1 cellular context compared by ENCODE assay signal in the genomic region with DNA sequence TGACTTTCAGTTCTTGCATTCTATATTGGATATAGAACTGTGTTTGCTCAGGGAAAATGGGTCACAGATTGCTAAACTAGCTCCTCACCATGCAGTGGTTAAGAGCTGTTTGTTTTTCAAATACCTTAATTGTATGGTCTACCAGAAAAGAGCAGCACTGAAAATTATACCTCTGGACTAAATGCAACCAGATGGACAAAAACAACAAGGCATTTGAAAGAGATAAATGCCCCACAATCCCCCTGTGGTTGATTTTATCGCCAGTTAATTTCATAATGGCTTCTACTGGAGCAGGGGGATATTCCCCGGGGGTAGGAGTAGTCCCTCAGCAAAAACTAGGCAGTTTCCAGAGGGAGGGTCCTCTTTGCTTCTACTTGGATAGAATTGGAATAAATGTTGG.
TF ChIP-seq lines count a peak whose summit lies in the region.

No MANE protein-coding gene starts in this region.

TF ChIP-seq in IMR-90, 13 proteins besides CTCF, POLR2A, EP300 and RAD21:
- TF ChIP-seq CEBPB (IDR thresholded peaks at IDR 0.05; ENCODE audit: low read depth, low read length) (no peak), SMC3 (IDR thresholded peaks at IDR 0.05; ENCODE audit: low read depth, low read length) (no peak), RCOR1 (IDR thresholded peaks at IDR 0.05; ENCODE audit: insufficient replicate concordance, low read length) (no peak), CHD1 (IDR thresholded peaks at IDR 0.05; ENCODE audit: low read depth, low read length) (no peak), NFE2L2 (IDR thresholded peaks at IDR 0.05; ENCODE audit: low read depth, low read length) (no peak), MXI1 (IDR thresholded peaks at IDR 0.05; ENCODE audit: borderline replicate concordance, low read depth, low read length) (no peak), MAZ (IDR thresholded peaks at IDR 0.05; ENCODE audit: borderline replicate concordance, low read depth, low read length) (no peak), RFX5 (IDR thresholded peaks at IDR 0.05; ENCODE audit: low read depth, low read length) (no peak), BHLHE40 (IDR thresholded peaks at IDR 0.05; ENCODE audit: low read depth, low read length) (no peak), MAFK (IDR thresholded peaks at IDR 0.05; ENCODE audit: low read depth, low read length) (no peak), FOS (IDR thresholded peaks at IDR 0.05; ENCODE audit: low read depth, low read length) (no peak)
- TF ChIP-seq, protein P1, sequence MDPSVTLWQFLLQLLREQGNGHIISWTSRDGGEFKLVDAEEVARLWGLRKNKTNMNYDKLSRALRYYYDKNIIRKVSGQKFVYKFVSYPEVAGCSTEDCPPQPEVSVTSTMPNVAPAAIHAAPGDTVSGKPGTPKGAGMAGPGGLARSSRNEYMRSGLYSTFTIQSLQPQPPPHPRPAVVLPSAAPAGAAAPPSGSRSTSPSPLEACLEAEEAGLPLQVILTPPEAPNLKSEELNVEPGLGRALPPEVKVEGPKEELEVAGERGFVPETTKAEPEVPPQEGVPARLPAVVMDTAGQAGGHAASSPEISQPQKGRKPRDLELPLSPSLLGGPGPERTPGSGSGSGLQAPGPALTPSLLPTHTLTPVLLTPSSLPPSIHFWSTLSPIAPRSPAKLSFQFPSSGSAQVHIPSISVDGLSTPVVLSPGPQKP (IDR thresholded peaks at IDR 0.05; ENCODE audit: borderline replicate concordance, low read depth, low read length), result no peak
